Comparison of ENCODE assay signal across 24 cellular contexts in genomic region chr1:231407049-231407448, GRCh38. TPM values are rescaled to one million over a fixed set of nuclear protein-coding genes. Genes with fewer than 3 reads are reported as not detected.
DNase-seq lines count a peak whose midpoint lies in the region; ATAC-seq, FAIRE-seq and TF ChIP-seq lines count a peak whose summit lies in the region.
"Had no signal": no experiment of that assay in that cellular context is flagged by ENCODE, and none has a peak within 500 bp of the region (broad histone marks: within the 10 kb centered on the region; RNA-seq: fewer than 3 reads in every experiment).

No MANE protein-coding gene starts in this region.

- H4K20me1 ChIP-seq in mammary epithelial cell (ENCODE audit: insufficient read depth, low read length), result no peaks in the 10 kb centered on the region
- peaks cover 2% of the 10 kb centered on the region for H4K20me1 ChIP-seq in keratinocyte (ENCODE audit: control insufficient read depth, extremely low read depth, insufficient read depth, low read length)

- WGBS in mammary epithelial cell (ENCODE audit: low coverage, missing lambda C conversion rate), result 82% methylated on average over 3 of the region's 3 CpGs

- H3K79me2 ChIP-seq in mammary epithelial cell (ENCODE audit: insufficient read depth, low read length), result peaks cover 95% of the 10 kb centered on the region
- H3K79me2 ChIP-seq in keratinocyte (ENCODE audit: control insufficient read depth, insufficient read depth, low read length), result peaks cover 57% of the 10 kb centered on the region

- H3K36me3 Mint-ChIP-seq in CD4-positive, alpha-beta memory T cell, result peaks cover 4 to 9% of the 10 kb centered on the region in 2 donors
- peaks cover 0 to 13% (median 0%) of the 10 kb centered on the region in 5 donors for H3K36me3 Mint-ChIP-seq in naive thymus-derived CD4-positive, alpha-beta T cell

- no peaks in the 10 kb centered on the region for H3K9me3 Mint-ChIP-seq in CD4-positive, alpha-beta memory T cell
- H3K9me3 Mint-ChIP-seq in naive thymus-derived CD4-positive, alpha-beta T cell, result no peaks in the 10 kb centered on the region
- H3K9me3 Mint-ChIP-seq: activated T-cell treated with anti-CD3 and anti-CD28 coated beads, Interleukin-2, amount 50 U/mL, for 24 hours; CD4-positive, alpha-beta T cell; HFFc6; neural progenitor cell had no signal

- H3K4me3 Mint-ChIP-seq in CD4-positive, alpha-beta memory T cell, result no peak overlapping the region
- H3K4me3 Mint-ChIP-seq in naive thymus-derived CD4-positive, alpha-beta T cell, result peak overlapping the region in 1 of 10 donors; percentile 9
- H3K4me3 Mint-ChIP-seq: activated T-cell treated with anti-CD3 and anti-CD28 coated beads, Interleukin-2, amount 50 U/mL, for 24 hours; CD4-positive, alpha-beta T cell; HFFc6; neural progenitor cell; T-helper 17 cell had no signal

- H3K4me2 ChIP-seq in mammary epithelial cell (ENCODE audit: insufficient read depth, low read depth, low read length), result no peak overlapping the region
- no peak overlapping the region for H3K4me2 ChIP-seq in keratinocyte (ENCODE audit: control insufficient read depth, extremely low read depth, insufficient read depth, low read depth, low read length)
- H3K4me2 ChIP-seq: neural progenitor cell had no signal

- H3K27me3 Mint-ChIP-seq in CD4-positive, alpha-beta memory T cell, result no peaks in the 10 kb centered on the region
- no peaks in the 10 kb centered on the region for H3K27me3 Mint-ChIP-seq in naive thymus-derived CD4-positive, alpha-beta T cell
- H3K27me3 Mint-ChIP-seq: activated T-cell treated with anti-CD3 and anti-CD28 coated beads, Interleukin-2, amount 50 U/mL, for 24 hours; CD4-positive, alpha-beta T cell; T-helper 17 cell had no signal

- no peak overlapping the region for H3K4me3 ChIP-seq in breast epithelium
- H3K4me3 ChIP-seq in mammary epithelial cell (replicated peaks in 1 of 3; ENCODE audit: insufficient read depth in 1 of 3, low read depth in 2 of 3, low read length in 3 of 3), result no peak overlapping the region
- no peak overlapping the region for H3K4me3 ChIP-seq in RWPE2 (ENCODE audit: severe bottlenecking)
- no peak overlapping the region for H3K4me3 ChIP-seq in keratinocyte (ENCODE audit: control insufficient read depth in 2 of 3, extremely low read depth in 1 of 3, insufficient read depth in 2 of 3, low read depth in 1 of 3, low read length in 3 of 3)
- H3K4me3 ChIP-seq in skeletal muscle tissue (ENCODE audit: low read length in 3 of 3), result no peak overlapping the region
- no peak overlapping the region for H3K4me3 ChIP-seq in CD4-positive, alpha-beta memory T cell (ENCODE audit: low read length in 2 of 2)
- H3K4me3 ChIP-seq in naive thymus-derived CD4-positive, alpha-beta T cell (ENCODE audit: low read length), result no peak overlapping the region
- H3K4me3 ChIP-seq: lung, neural progenitor cell, skin epidermis, vagina had no signal

- H3K27ac Mint-ChIP-seq in CD4-positive, alpha-beta memory T cell, result no peak overlapping the region
- no peak overlapping the region for H3K27ac Mint-ChIP-seq in naive thymus-derived CD4-positive, alpha-beta T cell
- H3K27ac Mint-ChIP-seq: activated T-cell treated with anti-CD3 and anti-CD28 coated beads, Interleukin-2, amount 50 U/mL, for 24 hours; CD4-positive, alpha-beta T cell; HFFc6; neural progenitor cell; T-helper 17 cell had no signal

- H3K27ac ChIP-seq in breast epithelium (peak overlapping the region; percentile 36 to 48), mammary epithelial cell (ENCODE audit: insufficient read depth, low read depth, low read length) (no peak overlapping the region), RWPE2 (ENCODE audit: poor library complexity, severe bottlenecking) (peak overlapping the region; percentile 36), keratinocyte (ENCODE audit: control insufficient read depth, insufficient read depth, low read length) (peak overlapping the region; percentile 63), skeletal muscle tissue (ENCODE audit: low read depth, low read length) (peak overlapping the region; percentile 31)
- H3K27ac ChIP-seq in CD4-positive, alpha-beta memory T cell (ENCODE audit: low read depth, low read length), result no peak overlapping the region
- no peak overlapping the region for H3K27ac ChIP-seq in naive thymus-derived CD4-positive, alpha-beta T cell (ENCODE audit: low read depth, low read length)
- H3K27ac ChIP-seq: neural progenitor cell had no signal

- H3K9me3 ChIP-seq in breast epithelium (no peaks in the 10 kb centered on the region), mammary epithelial cell (replicated peaks; ENCODE audit: insufficient read depth, low read length) (no peaks in the 10 kb centered on the region), RWPE2 (ENCODE audit: severe bottlenecking) (no peaks in the 10 kb centered on the region), keratinocyte (ENCODE audit: control insufficient read depth, low read depth, low read length) (no peaks in the 10 kb centered on the region), skeletal muscle tissue (ENCODE audit: control insufficient read depth in 3 of 3, low read length in 3 of 3) (no peaks in the 10 kb centered on the region)
- no peaks in the 10 kb centered on the region for H3K9me3 ChIP-seq in CD4-positive, alpha-beta memory T cell (ENCODE audit: control insufficient read depth in 1 of 2, low read length in 2 of 2)
- H3K9me3 ChIP-seq in naive thymus-derived CD4-positive, alpha-beta T cell (ENCODE audit: control insufficient read depth in 2 of 3, low read length in 3 of 3), result no peaks in the 10 kb centered on the region
- H3K9me3 ChIP-seq: vagina had no signal

- H3K27me3 ChIP-seq in breast epithelium (no peaks in the 10 kb centered on the region), mammary epithelial cell (ENCODE audit: insufficient read depth, low read length) (no peaks in the 10 kb centered on the region), RWPE2 (ENCODE audit: insufficient read depth, poor library complexity, severe bottlenecking) (no peaks in the 10 kb centered on the region), keratinocyte (ENCODE audit: control insufficient read depth, extremely low read depth, insufficient read depth, low read length) (no peaks in the 10 kb centered on the region), skeletal muscle tissue (ENCODE audit: control insufficient read depth in 3 of 3, insufficient read depth in 3 of 3, low read length in 3 of 3) (no peaks in the 10 kb centered on the region)
- no peaks in the 10 kb centered on the region for H3K27me3 ChIP-seq in CD4-positive, alpha-beta memory T cell (ENCODE audit: insufficient read depth, low read length)
- H3K27me3 ChIP-seq in naive thymus-derived CD4-positive, alpha-beta T cell (ENCODE audit: control insufficient read depth in 2 of 2, insufficient read depth in 2 of 2, low read length in 2 of 2), result no peaks in the 10 kb centered on the region
- H3K27me3 ChIP-seq: neural progenitor cell, vagina had no signal

- intact Hi-C loops in breast epithelium (cut with DNase I; ENCODE audit: low total_unique reads) (no loop called here), mammary epithelial cell (cut with micrococcal nuclease) (loop anchor here (2.0 kb wide), 1 partner anchor 14 kb away; no protein-coding TSS in a partner anchor)
- intact Hi-C loops in CD4-positive, alpha-beta memory T cell (cut with micrococcal nuclease), result no loop called here
- intact Hi-C loops in naive thymus-derived CD4-positive, alpha-beta T cell (cut with micrococcal nuclease), result no loop called here

- TF ChIP-seq POLR2A in breast epithelium (IDR thresholded peaks at IDR 0.05), result no peak

- no TSS peak for BruUV-seq in mammary epithelial cell (replicated peaks; lab: Mats Ljungman, UMichigan)

- H2AFZ ChIP-seq in mammary epithelial cell (ENCODE audit: low read depth, low read length) (no peak overlapping the region), keratinocyte (ENCODE audit: control insufficient read depth, low read length) (no peak overlapping the region)
- H2AFZ ChIP-seq: neural progenitor cell had no signal

- peaks cover 0 to 5% of the 10 kb centered on the region in 2 donors for H3K4me1 ChIP-seq in breast epithelium
- peaks cover 20% of the 10 kb centered on the region for H3K4me1 ChIP-seq in mammary epithelial cell (ENCODE audit: insufficient read depth, low read length)
- peaks cover 13% of the 10 kb centered on the region for H3K4me1 ChIP-seq in RWPE2 (ENCODE audit: insufficient read depth, poor library complexity, severe bottlenecking)
- peaks cover 17% of the 10 kb centered on the region for H3K4me1 ChIP-seq in keratinocyte (ENCODE audit: control insufficient read depth, extremely low read depth, insufficient read depth, low read length)
- peaks cover 36 to 45% (median 41%) of the 10 kb centered on the region in 3 donors for H3K4me1 ChIP-seq in skeletal muscle tissue (ENCODE audit: control insufficient read depth in 3 of 3, insufficient read depth in 3 of 3, low read length in 3 of 3)
- H3K4me1 ChIP-seq in CD4-positive, alpha-beta memory T cell (ENCODE audit: insufficient read depth, low read length), result peaks cover 49% of the 10 kb centered on the region
- peaks cover 5 to 8% of the 10 kb centered on the region in 2 donors for H3K4me1 ChIP-seq in naive thymus-derived CD4-positive, alpha-beta T cell (ENCODE audit: control insufficient read depth in 2 of 2, insufficient read depth in 2 of 2, low read length in 2 of 2)

- in situ Hi-C loops in mammary epithelial cell (cut with MboI; ENCODE audit: low sequenced_read_pairs in 2 of 2), result no loop called here

- POLR2A ChIA-PET in CD4-positive, alpha-beta memory T cell (lab: Charles Lee; ENCODE audit: partially characterized antibody), result interaction anchor here (2.0 kb wide), 1 partner anchor 14 kb away, joined by 15 read pairs; the partner anchor contains the start of gene EGLN1
- POLR2A ChIA-PET in naive thymus-derived CD4-positive, alpha-beta T cell (lab: Charles Lee), result no interaction called here

- no peak for ATAC-seq in RWPE2 (ENCODE audit: low read depth)
- no peak for ATAC-seq in naive thymus-derived CD4-positive, alpha-beta T cell
- ATAC-seq: stimulated activated naive CD8-positive, alpha-beta T cell treated with anti-CD3 and anti-CD28 coated beads, Interleukin-15, Interleukin-2, amounts not matched to agents 100 U/mL and 50 U/mL, for 24 hours; T-helper 17 cell had no signal

- H3K9ac ChIP-seq in mammary epithelial cell (ENCODE audit: insufficient read depth, low read length) (no peak overlapping the region), keratinocyte (ENCODE audit: control insufficient read depth, extremely low read depth, insufficient read depth, low read length) (no peak overlapping the region), skeletal muscle tissue (ENCODE audit: low read depth in 1 of 3, low read length in 3 of 3) (peak overlapping the region in 2 of 3 donors; percentile 19 to 39)
- H3K9ac ChIP-seq: neural progenitor cell had no signal

- peaks cover 6 to 15% (median 13%) of the 10 kb centered on the region in 4 donors for H3K4me1 Mint-ChIP-seq in CD4-positive, alpha-beta memory T cell
- peaks cover 7 to 19% (median 14%) of the 10 kb centered on the region in 7 donors for H3K4me1 Mint-ChIP-seq in naive thymus-derived CD4-positive, alpha-beta T cell
- H3K4me1 Mint-ChIP-seq: neural progenitor cell had no signal

- dilution Hi-C loops in mammary epithelial cell (cut with HindIII; ENCODE audit: low sequenced_read_pairs), result no loop called here
- dilution Hi-C loops in keratinocyte (cut with MboI; ENCODE audit: extremely low pct_ligation_motif_present, low sequenced_read_pairs), result no loop called here

- CTCF ChIA-PET in mammary epithelial cell (lab: Charles Lee; ENCODE audit: low non-redundant PET), result no interaction called here
- CTCF ChIA-PET in CD4-positive, alpha-beta memory T cell (lab: Charles Lee; ENCODE audit: partially characterized antibody), result no interaction called here
- CTCF ChIA-PET in naive thymus-derived CD4-positive, alpha-beta T cell (lab: Charles Lee), result interaction anchor here (1.0 kb wide), 1 partner anchor 47 kb away, joined by 4 read pairs; no protein-coding TSS in a partner anchor

- TF ChIP-seq CTCF in breast epithelium (IDR thresholded peaks at IDR 0.05) (no peak), mammary epithelial cell (conservative IDR thresholded peaks at IDR 0.05 in 1 of 2, IDR thresholded peaks at IDR 0.05 in 1 of 2; ENCODE audit: extremely low read depth in 1 of 2, insufficient read depth in 1 of 2, low read depth in 1 of 2, low read length in 2 of 2) (no peak), RWPE2 (IDR thresholded peaks at IDR 0.05; ENCODE audit: poor library complexity, severe bottlenecking) (no peak), keratinocyte (optimal IDR thresholded peaks at IDR 0.05 in 1 of 3, IDR thresholded peaks at IDR 0.05 in 1 of 3, conservative IDR thresholded peaks at IDR 0.05 in 1 of 3; ENCODE audit: extremely low read depth in 1 of 3, insufficient read depth in 2 of 3, low read length in 3 of 3) (no peak)

- H3K9me1 ChIP-seq in keratinocyte (ENCODE audit: control insufficient read depth, extremely low read depth, insufficient read depth, low read length), result no peaks in the 10 kb centered on the region

- FAIRE-seq in keratinocyte (lab: Jason Lieb, UNC), result no peak
- FAIRE-seq: GM12878 had no signal

- DNase-seq in breast epithelium (ENCODE audit: low spot score in 2 of 2) (no peak), mammary epithelial cell (no peak), RWPE2 (ENCODE audit: low spot score) (no peak), keratinocyte (ENCODE audit: low read depth, low spot score) (no peak), medulla oblongata (ENCODE audit: extremely low spot score) (no peak)
- no peak for DNase-seq in CD4-positive, alpha-beta memory T cell
- DNase-seq in naive thymus-derived CD4-positive, alpha-beta T cell, result no peak
- DNase-seq: activated CD4-positive, alpha-beta T cell treated with anti-CD3 and anti-CD28 coated beads for 48 hours; activated gamma-delta T cell treated with Interleukin-2 at 50 U/mL for 16 hours; activated T-cell treated with anti-CD3 and anti-CD28 coated beads, Interleukin-2, amount 50 U/mL, for 24 hours; CD4-positive, alpha-beta T cell; HFFc6; NCI-H1092; NCI-H187 treated with DMSO at 0.1 percent for 48 hours; NCI-H524; posterior cingulate gyrus; stimulated activated naive CD8-positive, alpha-beta T cell treated with anti-CD3 and anti-CD28 coated beads, Interleukin-15, Interleukin-2, amounts not matched to agents 100 U/mL and 50 U/mL, for 24 hours; T-helper 17 cell had no signal

- H3K36me3 ChIP-seq in breast epithelium, result no peaks in the 10 kb centered on the region
- H3K36me3 ChIP-seq in mammary epithelial cell (ENCODE audit: insufficient read depth, low read length), result peaks cover 4% of the 10 kb centered on the region
- H3K36me3 ChIP-seq in RWPE2 (ENCODE audit: low read depth), result peaks cover 21% of the 10 kb centered on the region
- no peaks in the 10 kb centered on the region for H3K36me3 ChIP-seq in keratinocyte (ENCODE audit: control insufficient read depth in 2 of 2, extremely low read depth in 1 of 2, insufficient read depth in 2 of 2, low read length in 2 of 2)
- H3K36me3 ChIP-seq in skeletal muscle tissue (ENCODE audit: control insufficient read depth in 3 of 3, insufficient read depth in 3 of 3, low read length in 3 of 3), result peaks cover 0 to 4% (median 2%) of the 10 kb centered on the region in 3 donors
- H3K36me3 ChIP-seq in CD4-positive, alpha-beta memory T cell (ENCODE audit: insufficient read depth, low read length), result no peaks in the 10 kb centered on the region
- peaks cover 0 to 4% (median 0%) of the 10 kb centered on the region in 3 experiments for H3K36me3 ChIP-seq in naive thymus-derived CD4-positive, alpha-beta T cell (ENCODE audit: control insufficient read depth in 2 of 3, insufficient read depth in 3 of 3, low read length in 3 of 3)
- H3K36me3 ChIP-seq: neural progenitor cell, vagina had no signal

RNA-seq across cellular contexts. Expression of gene EGLN1, which starts 15.0 kb away (rescaled TPM):
- total RNA-seq in breast epithelium (10 to 100 TPM; 33.8 to 45.6 (median 38.1) TPM), mammary epithelial cell (10 to 100 TPM; 18.5 to 24.0 TPM), skeletal muscle tissue (55.3 TPM)
- polyA plus RNA-seq in mammary epithelial cell (15.8 TPM), keratinocyte (15.5 to 34.1 TPM (median 17.6 TPM) in 3 replicates)
- polyA minus RNA-seq in mammary epithelial cell (57.5 TPM), keratinocyte (2.9 to 44.8 TPM (median 15.0 TPM) in 3 replicates)
- polyA plus RNA-seq in keratinocyte (2011; ENCODE audit: low read depth), result 12.7 TPM
- polyA plus RNA-seq in keratinocyte (2011; cell fraction: cytosol; rRNA removed), result 17.4 and 40.9 TPM in 2 replicates
- polyA plus RNA-seq in keratinocyte (2011; cell fraction: nucleus; rRNA removed), result 11.8 and 16.1 TPM in 2 replicates
- polyA plus RNA-seq in keratinocyte (2012; ENCODE audit: low replicate concordance), result 18.3 and 18.7 TPM in 2 replicates
- polyA minus RNA-seq in keratinocyte (2011; cell fraction: cytosol; rRNA and poly(A)+ RNA removed), result 22.3 TPM
- 13.2 and 15.7 TPM in 2 replicates for polyA minus RNA-seq in keratinocyte (2011; cell fraction: nucleus; rRNA and poly(A)+ RNA removed)
- total RNA-seq in CD4-positive, alpha-beta memory T cell, result 10 to 100 TPM; 23.5 to 29.3 TPM
- 10 to 100 TPM; 26.0 to 32.1 TPM for polyA plus RNA-seq in CD4-positive, alpha-beta memory T cell
- 10 to 100 TPM; 13.6 to 38.9 (median 23.0) TPM for total RNA-seq in naive thymus-derived CD4-positive, alpha-beta T cell
- polyA plus RNA-seq in naive thymus-derived CD4-positive, alpha-beta T cell, result 10 to 100 TPM; 20.2 to 21.9 TPM

Comparison
In these comparisons a context has a peak if more than half of its experiments do, and no peak if none do; other contexts are left out.
1. H3K27ac ChIP-seq: peak in breast epithelium (2 of 2), RWPE2 (single experiment), keratinocyte (single experiment) and skeletal muscle tissue (single experiment); none in mammary epithelial cell (single experiment), CD4-positive, alpha-beta memory T cell (single experiment) and naive thymus-derived CD4-positive, alpha-beta T cell (single experiment).
2. H3K9ac ChIP-seq: peak in skeletal muscle tissue (2 of 3); none in mammary epithelial cell (single experiment) and keratinocyte (single experiment).